ENCODE assay signal across 1 cellular context in the genomic region with DNA sequence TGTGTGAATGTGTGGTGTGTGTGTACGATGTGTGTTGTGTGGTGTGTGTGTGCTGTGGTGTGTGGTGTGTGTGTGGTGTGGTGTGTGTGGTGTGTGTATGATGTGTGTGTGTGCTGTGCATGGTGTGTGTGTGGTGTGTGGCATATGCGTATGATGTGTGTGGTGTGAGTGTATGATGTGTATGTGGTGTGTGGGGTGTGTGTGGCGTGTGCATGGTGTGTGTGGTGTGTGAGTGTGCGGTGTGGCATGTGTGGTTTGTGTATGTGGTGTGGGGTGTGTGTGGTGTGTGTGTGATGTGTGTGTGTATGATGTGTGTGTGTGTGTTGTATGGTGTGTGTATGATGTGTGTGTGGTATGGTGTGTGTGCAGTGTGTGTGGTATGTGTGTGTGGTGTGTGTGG.
TF ChIP-seq lines count a peak whose summit lies in the region.

No MANE protein-coding gene starts in this region.

TF ChIP-seq in K562, 482 proteins besides CTCF, POLR2A, EP300 and RAD21 (continued from another document):
- no peak for TF ChIP-seq ZNF699 (CRISPR knock-in tag; IDR thresholded peaks at IDR 0.05; ENCODE audit: insufficient replicate concordance)
- TF ChIP-seq SP2 (IDR thresholded peaks at IDR 0.05; ENCODE audit: extremely low read depth, low read depth, low read length, poor library complexity, severe bottlenecking): no peak
